Comparison of ENCODE assay signal across 8 cellular contexts in genomic region chr6:13813621-13814175, GRCh38. TPM values are rescaled to one million over a fixed set of nuclear protein-coding genes. Genes with fewer than 3 reads are reported as not detected.
DNase-seq lines count a peak whose midpoint lies in the region; ATAC-seq and TF ChIP-seq lines count a peak whose summit lies in the region.

No MANE protein-coding gene starts in this region.

- H3K4me3 Mint-ChIP-seq in activated T-helper 17 cell treated with anti-CD3 and anti-CD28 coated beads, Interleukin-2, amount 50 U/mL, for 72 hours: peak overlapping the region; percentile 86
- H3K4me3 Mint-ChIP-seq in natural killer cell treated with Interleukin-12 subunit alpha and Interleukin-12 subunit beta and Interleukin-15 and Interleukin-18, amount 100 ng/mL, for 72 hours: peak overlapping the region; percentile 90

- H3K4me1 Mint-ChIP-seq in activated T-helper 17 cell treated with anti-CD3 and anti-CD28 coated beads, Interleukin-2, amount 50 U/mL, for 72 hours: peaks cover 20% of the 10 kb centered on the region
- H3K4me1 Mint-ChIP-seq in natural killer cell treated with Interleukin-12 subunit alpha and Interleukin-12 subunit beta and Interleukin-15 and Interleukin-18, amount 100 ng/mL, for 72 hours (ENCODE audit: low read depth in 2 of 2): peaks cover 32 to 34% of the 10 kb centered on the region in 2 donors

- peaks cover 9% of the 10 kb centered on the region for H3K36me3 Mint-ChIP-seq in activated T-helper 17 cell treated with anti-CD3 and anti-CD28 coated beads, Interleukin-2, amount 50 U/mL, for 72 hours (ENCODE audit: low read depth)
- H3K36me3 Mint-ChIP-seq in natural killer cell treated with Interleukin-12 subunit alpha and Interleukin-12 subunit beta and Interleukin-15 and Interleukin-18, amount 100 ng/mL, for 72 hours: no peaks in the 10 kb centered on the region

- peak overlapping the region; percentile 72 for H3K4me3 ChIP-seq in fibroblast of villous mesenchyme (ENCODE audit: low read depth, low read length)

- H3K27me3 Mint-ChIP-seq in activated T-helper 17 cell treated with anti-CD3 and anti-CD28 coated beads, Interleukin-2, amount 50 U/mL, for 72 hours: no peaks in the 10 kb centered on the region
- no peaks in the 10 kb centered on the region for H3K27me3 Mint-ChIP-seq in natural killer cell treated with Interleukin-12 subunit alpha and Interleukin-12 subunit beta and Interleukin-15 and Interleukin-18, amount 100 ng/mL, for 72 hours

- peak overlapping the region; percentile 7 for H3K27ac Mint-ChIP-seq in activated T-helper 17 cell treated with anti-CD3 and anti-CD28 coated beads, Interleukin-2, amount 50 U/mL, for 72 hours
- H3K27ac Mint-ChIP-seq in natural killer cell treated with Interleukin-12 subunit alpha and Interleukin-12 subunit beta and Interleukin-15 and Interleukin-18, amount 100 ng/mL, for 72 hours: peak overlapping the region; percentile 67 to 82

- in situ Hi-C loops in Caki2 (cut with HindIII; ENCODE audit: low pct_unique_long_range_greater_than_20kb, low sequenced_read_pairs): no loop called here

- ATAC-seq in HG03280 (IDR thresholded peaks at IDR 0.05; ENCODE audit: unreplicated experiment): peak; percentile 28
- ATAC-seq in activated T-helper 17 cell treated with anti-CD3 and anti-CD28 coated beads, Interleukin-2, amount 50 U/mL, for 72 hours (replicated peaks): peak; percentile 4
- ATAC-seq in natural killer cell treated with Interleukin-12 subunit alpha and Interleukin-12 subunit beta and Interleukin-15 and Interleukin-18, amount 100 ng/mL, for 72 hours: peak in 1 of 2 donors; percentile 4

- no peak for TF ChIP-seq CTCF in fibroblast of villous mesenchyme (IDR thresholded peaks at IDR 0.05; ENCODE audit: insufficient read depth, low read depth, low read length)

- H3K9me3 Mint-ChIP-seq in activated T-helper 17 cell treated with anti-CD3 and anti-CD28 coated beads, Interleukin-2, amount 50 U/mL, for 72 hours: no peaks in the 10 kb centered on the region
- no peaks in the 10 kb centered on the region for H3K9me3 Mint-ChIP-seq in natural killer cell treated with Interleukin-12 subunit alpha and Interleukin-12 subunit beta and Interleukin-15 and Interleukin-18, amount 100 ng/mL, for 72 hours

- peak; percentile 83 for DNase-seq in Caki2 (ENCODE audit: low read depth)
- peak; percentile 71 for DNase-seq in GM19238 (ENCODE audit: insufficient read length, low spot score)
- peak; percentile 73 for DNase-seq in NCI-H510A (lab: John Stamatoyannopoulos, UW)
- peak; percentile 69 for DNase-seq in fibroblast of villous mesenchyme (ENCODE audit: low read depth)
- DNase-seq in natural killer cell treated with Interleukin-12 subunit alpha and Interleukin-12 subunit beta and Interleukin-15 and Interleukin-18, amount 100 ng/mL, for 72 hours (ENCODE audit: low spot score): peak; percentile 75
- DNase-seq in middle frontal gyrus (ENCODE audit: extremely low spot score, low spot score): no peak

RNA-seq across cellular contexts. Expression of gene MCUR1, which starts 0.7 kb away (rescaled TPM):
- total RNA-seq in Caki2 (2014; rRNA removed; shearing (Covaris generic); ENCODE audit: low replicate concordance): 21.6 and 26.5 TPM in 2 replicates
- total RNA-seq in activated T-helper 17 cell treated with anti-CD3 and anti-CD28 coated beads, Interleukin-2, amount 50 U/mL, for 72 hours: 10 to 100 TPM; 21.1 to 40.8 TPM
- total RNA-seq in fibroblast of villous mesenchyme: 12.2 and 13.8 TPM in 2 replicates
- total RNA-seq in natural killer cell treated with Interleukin-12 subunit alpha and Interleukin-12 subunit beta and Interleukin-15 and Interleukin-18, amount 100 ng/mL, for 72 hours: 10 to 100 TPM; 23.4 to 42.9 TPM
